1 cellular context compared by ENCODE assay signal in the genomic region with DNA sequence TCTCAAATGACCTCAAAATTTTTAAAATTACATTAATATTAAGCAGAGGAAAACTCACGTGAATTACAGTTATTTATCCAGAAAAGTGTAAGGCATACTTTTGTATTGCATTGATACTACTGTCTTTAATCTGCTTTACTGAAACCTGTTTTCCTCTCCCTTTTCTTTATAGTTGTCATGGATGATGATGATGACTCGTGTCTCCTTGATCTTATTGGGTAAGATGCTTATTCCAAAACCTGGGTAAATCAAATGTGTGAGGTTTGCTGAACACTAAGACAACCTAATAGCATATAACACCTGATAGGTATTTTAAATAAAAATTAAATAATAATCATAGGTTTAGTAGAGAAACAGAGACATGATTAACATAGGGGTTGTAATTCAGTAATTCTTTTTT.
TF ChIP-seq lines count a peak whose summit lies in the region.

No MANE protein-coding gene starts in this region.

TF ChIP-seq in IMR-90, 13 proteins besides CTCF, POLR2A, EP300 and RAD21:
- no peak for TF ChIP-seq MAZ (IDR thresholded peaks at IDR 0.05; ENCODE audit: borderline replicate concordance, low read depth, low read length)
- no peak for TF ChIP-seq CHD1 (IDR thresholded peaks at IDR 0.05; ENCODE audit: low read depth, low read length)
- no peak for TF ChIP-seq RCOR1 (IDR thresholded peaks at IDR 0.05; ENCODE audit: insufficient replicate concordance, low read length)
- no peak for TF ChIP-seq MXI1 (IDR thresholded peaks at IDR 0.05; ENCODE audit: borderline replicate concordance, low read depth, low read length)
- TF ChIP-seq CEBPB (IDR thresholded peaks at IDR 0.05; ENCODE audit: low read depth, low read length), result no peak
- TF ChIP-seq FOS (IDR thresholded peaks at IDR 0.05; ENCODE audit: low read depth, low read length), result no peak
- TF ChIP-seq SMC3 (IDR thresholded peaks at IDR 0.05; ENCODE audit: low read depth, low read length), result no peak
- no peak for TF ChIP-seq NFE2L2 (IDR thresholded peaks at IDR 0.05; ENCODE audit: low read depth, low read length)
- TF ChIP-seq, protein P1, sequence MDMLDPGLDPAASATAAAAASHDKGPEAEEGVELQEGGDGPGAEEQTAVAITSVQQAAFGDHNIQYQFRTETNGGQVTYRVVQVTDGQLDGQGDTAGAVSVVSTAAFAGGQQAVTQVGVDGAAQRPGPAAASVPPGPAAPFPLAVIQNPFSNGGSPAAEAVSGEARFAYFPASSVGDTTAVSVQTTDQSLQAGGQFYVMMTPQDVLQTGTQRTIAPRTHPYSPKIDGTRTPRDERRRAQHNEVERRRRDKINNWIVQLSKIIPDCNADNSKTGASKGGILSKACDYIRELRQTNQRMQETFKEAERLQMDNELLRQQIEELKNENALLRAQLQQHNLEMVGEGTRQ (IDR thresholded peaks at IDR 0.05; ENCODE audit: low read depth, low read length), result no peak
- TF ChIP-seq RFX5 (IDR thresholded peaks at IDR 0.05; ENCODE audit: low read depth, low read length), result no peak
- TF ChIP-seq BHLHE40 (IDR thresholded peaks at IDR 0.05; ENCODE audit: low read depth, low read length), result no peak
- TF ChIP-seq MAFK (IDR thresholded peaks at IDR 0.05; ENCODE audit: low read depth, low read length), result no peak
- TF ChIP-seq, protein P2, sequence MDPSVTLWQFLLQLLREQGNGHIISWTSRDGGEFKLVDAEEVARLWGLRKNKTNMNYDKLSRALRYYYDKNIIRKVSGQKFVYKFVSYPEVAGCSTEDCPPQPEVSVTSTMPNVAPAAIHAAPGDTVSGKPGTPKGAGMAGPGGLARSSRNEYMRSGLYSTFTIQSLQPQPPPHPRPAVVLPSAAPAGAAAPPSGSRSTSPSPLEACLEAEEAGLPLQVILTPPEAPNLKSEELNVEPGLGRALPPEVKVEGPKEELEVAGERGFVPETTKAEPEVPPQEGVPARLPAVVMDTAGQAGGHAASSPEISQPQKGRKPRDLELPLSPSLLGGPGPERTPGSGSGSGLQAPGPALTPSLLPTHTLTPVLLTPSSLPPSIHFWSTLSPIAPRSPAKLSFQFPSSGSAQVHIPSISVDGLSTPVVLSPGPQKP (IDR thresholded peaks at IDR 0.05; ENCODE audit: borderline replicate concordance, low read depth, low read length), result no peak
